Comparison of ENCODE assay signal across 20 cellular contexts in genomic region chr2:71787476-71788185, GRCh38.
DNase-seq lines count a peak whose midpoint lies in the region; ATAC-seq and TF ChIP-seq lines count a peak whose summit lies in the region.
"Had no signal": no experiment of that assay in that cellular context is flagged by ENCODE, and none has a peak within 500 bp of the region (broad histone marks: within the 10 kb centered on the region; RNA-seq: fewer than 3 reads in every experiment).

No MANE protein-coding gene starts in this region.

- H3K4me1 ChIP-seq in suprapubic skin (peaks cover 10% of the 10 kb centered on the region), Karpas-422 (ENCODE audit: low read length) (no peaks in the 10 kb centered on the region)

- no peaks in the 10 kb centered on the region for H3K9me2 ChIP-seq in Karpas-422 (replicated peaks; ENCODE audit: insufficient read depth, low read length)

- H3K36me3 ChIP-seq in suprapubic skin (no peaks in the 10 kb centered on the region), Karpas-422 (ENCODE audit: insufficient read depth, low read length) (no peaks in the 10 kb centered on the region)

- H3K4me1 Mint-ChIP-seq in HFFc6 (ENCODE audit: low read depth), result peaks cover 39% of the 10 kb centered on the region

- H3K4me3 ChIP-seq in suprapubic skin (no peak overlapping the region), Karpas-422 (ENCODE audit: low read length) (no peak overlapping the region)
- H3K4me3 ChIP-seq: GM23338, PC-9, SK-N-MC had no signal

- H3K27ac Mint-ChIP-seq in HFFc6, result no peak overlapping the region
- H3K27ac Mint-ChIP-seq: GM23338 had no signal

- H3K27me3 Mint-ChIP-seq in HFFc6 (ENCODE audit: insufficient read depth), result peaks cover 7% of the 10 kb centered on the region

- no peak for TF ChIP-seq POLR2A in suprapubic skin (IDR thresholded peaks at IDR 0.05)

- H4K20me1 ChIP-seq in Karpas-422 (ENCODE audit: insufficient read depth, low read depth, low read length), result no peaks in the 10 kb centered on the region

- 100% methylated on average over 3 of the region's 3 CpGs for WGBS in suprapubic skin

- H3K9ac ChIP-seq in Karpas-422 (ENCODE audit: low read length), result no peak overlapping the region

- no peak overlapping the region for H2AFZ ChIP-seq in Karpas-422 (ENCODE audit: low read length)
- H2AFZ ChIP-seq: GM23338, PC-9 had no signal

- no peaks in the 10 kb centered on the region for H3K9me3 ChIP-seq in suprapubic skin
- no peaks in the 10 kb centered on the region for H3K9me3 ChIP-seq in Karpas-422 (ENCODE audit: low read length)

- no peak for TF ChIP-seq EP300 in suprapubic skin (IDR thresholded peaks at IDR 0.05)

- DNase-seq in DMS 273 (lab: John Stamatoyannopoulos, UW; ENCODE audit: unreplicated experiment) (peak; percentile 58), DMS 273 treated with DMSO at 0.1 percent for 48 hours (lab: John Stamatoyannopoulos, UW) (no peak), HFFc6 (peak; percentile 24), left lobe of liver (ENCODE audit: low spot score) (peak; percentile 39), suprapubic skin (ENCODE audit: low spot score in 2 of 2) (peak; percentile 39 to 55), cortex of kidney (lab: John Stamatoyannopoulos, UW) (no peak), Karpas-422 (no peak)
- DNase-seq in activated naive CD4-positive, alpha-beta T cell treated with Interleukin-2 at 50 U/mL for 16 hours, result no peak
- DNase-seq: DMS53, KBM-7, NCI-H1092, NCI-H1694, NCI-H2107, NCI-H345, PC-9 had no signal

- no peak overlapping the region for H3K4me2 ChIP-seq in Karpas-422 (ENCODE audit: low read depth, low read length, poor library complexity, severe bottlenecking)
- H3K4me2 ChIP-seq: GM23338, PC-9 had no signal

- peaks cover 2% of the 10 kb centered on the region for H3K27me3 ChIP-seq in suprapubic skin
- H3K27me3 ChIP-seq in Karpas-422 (ENCODE audit: low read length), result no peaks in the 10 kb centered on the region

- no peak for ATAC-seq in left lobe of liver
- ATAC-seq: GM23338 had no signal

- H3K27ac ChIP-seq in suprapubic skin, result no peak overlapping the region
- no peak overlapping the region for H3K27ac ChIP-seq in Karpas-422 (ENCODE audit: low read length)
- H3K27ac ChIP-seq: 22Rv1, C4-2B, HL-60, PC-9, SK-N-MC had no signal

- no peak for TF ChIP-seq CTCF in HFFc6 (IDR thresholded peaks at IDR 0.05)
- TF ChIP-seq CTCF in suprapubic skin (IDR thresholded peaks at IDR 0.05), result no peak

- no peak overlapping the region for H3K4me3 Mint-ChIP-seq in HFFc6
- H3K4me3 Mint-ChIP-seq: GM23338 had no signal

- H3K9me3 Mint-ChIP-seq in HFFc6, result no peaks in the 10 kb centered on the region
- H3K9me3 Mint-ChIP-seq: GM23338 had no signal

- no peaks in the 10 kb centered on the region for H3K36me3 Mint-ChIP-seq in HFFc6 (ENCODE audit: low read depth)

- H3K79me2 ChIP-seq in Karpas-422 (ENCODE audit: low read length), result no peaks in the 10 kb centered on the region

Comparison
In these comparisons a context has a peak if more than half of its experiments do, and no peak if none do; other contexts are left out.
1. DNase-seq: peak in DMS 273 (single experiment), HFFc6 (single experiment), left lobe of liver (single experiment) and suprapubic skin (2 of 2); none in DMS 273 treated with DMSO at 0.1 percent for 48 hours (single experiment), cortex of kidney (single experiment), Karpas-422 (single experiment) and activated naive CD4-positive, alpha-beta T cell treated with Interleukin-2 at 50 U/mL for 16 hours (single experiment).